In genomic region chr15:35229085-35229484, GRCh38 we compare ENCODE assay signal across 6 cellular contexts.
"Had no signal": no experiment of that assay in that cellular context is flagged by ENCODE, and none has a peak within 500 bp of the region (broad histone marks: within the 10 kb centered on the region; RNA-seq: fewer than 3 reads in every experiment).

No MANE protein-coding gene starts in this region.

- DNase-seq: IMR-90, KBM-7, KG1 had no signal

- FAIRE-seq: HepG2, HTR-8/SVneo had no signal

- H3K27ac ChIP-seq: HL-60 had no signal

- ATAC-seq: HepG2 had no signal
